8 cellular contexts compared by ENCODE assay signal in the genomic region with DNA sequence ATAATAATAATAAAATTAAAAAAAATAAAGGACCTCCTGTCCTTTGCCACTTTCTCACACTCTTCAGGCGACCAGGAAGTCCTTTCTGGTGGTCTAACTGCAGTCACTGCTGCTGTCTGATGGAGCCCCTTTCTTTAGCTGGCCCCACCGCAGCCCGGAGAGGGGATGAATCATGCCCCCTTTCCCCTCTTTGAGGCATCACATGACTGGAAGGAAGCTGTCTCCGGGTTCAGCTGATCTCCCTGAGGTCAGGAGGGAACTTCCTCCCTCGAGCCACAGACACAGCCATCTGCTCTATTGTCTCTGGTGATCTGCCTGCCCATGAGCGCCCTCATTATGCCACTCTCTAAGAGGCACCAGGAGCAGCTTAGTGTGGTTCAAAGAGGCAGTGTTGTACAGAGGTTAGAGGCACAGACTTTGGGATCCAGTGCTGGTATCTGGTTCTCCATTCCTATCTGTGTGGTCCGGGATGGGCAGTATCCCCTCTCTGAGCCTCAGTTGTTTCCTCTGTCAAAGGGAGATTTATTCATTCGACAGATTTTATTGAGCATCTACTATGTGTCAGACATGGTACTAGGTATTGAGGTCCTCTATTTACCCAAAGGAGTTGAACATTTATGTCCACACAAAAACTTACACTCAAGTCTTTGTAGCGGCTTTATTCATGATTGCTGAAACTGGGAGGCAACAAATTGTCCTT. TPM values are rescaled to one million over a fixed set of nuclear protein-coding genes. Genes with fewer than 3 reads are reported as not detected.
DNase-seq lines count a peak whose midpoint lies in the region; ATAC-seq and TF ChIP-seq lines count a peak whose summit lies in the region.

No MANE protein-coding gene starts in this region.

- no peaks in the 10 kb centered on the region for H3K27me3 Mint-ChIP-seq in activated T-helper 2 cell treated with anti-CD3 and anti-CD28 coated beads, Interferon-gamma antibody, Interleukin-2, Interleukin-4, amounts not matched to agents 10 μg/mL and 5 μg/mL and 100 μg/mL, durations not matched to agents 14 hours and 24 hours and 36 hours (ENCODE audit: low read depth)

- no peak overlapping the region for H4K91ac ChIP-seq in mesenchymal stem cell (ENCODE audit: low read length)

- H3K4me3 ChIP-seq in GM06990 (replicated peaks; ENCODE audit: low read depth, low read length) (peak overlapping the region; percentile 45), Panc1 (ENCODE audit: low read depth in 2 of 2, low read length in 2 of 2) (no peak overlapping the region), mesenchymal stem cell (ENCODE audit: insufficient read depth in 1 of 2, low read depth in 1 of 2, low read length in 2 of 2) (no peak overlapping the region)

- 0 out of 2 replicates have a peak overlapping the region, but pooled peaks have one; percentile 17 for H3K27ac ChIP-seq in Panc1 (ENCODE audit: low read length)
- no peak overlapping the region for H3K27ac ChIP-seq in mesenchymal stem cell (ENCODE audit: low read length, poor library complexity, severe bottlenecking)

- no peak overlapping the region for H2BK12ac ChIP-seq in mesenchymal stem cell (ENCODE audit: low read length in 2 of 2)

- no peaks in the 10 kb centered on the region for H3K4me1 ChIP-seq in Panc1 (ENCODE audit: control insufficient read depth, insufficient read depth, low read length)
- peaks cover 6% of the 10 kb centered on the region for H3K4me1 ChIP-seq in mesenchymal stem cell (ENCODE audit: control insufficient read depth, insufficient read depth, low read depth, low read length)

- intact Hi-C loops in Panc1 (cut with micrococcal nuclease; ENCODE audit: unreplicated experiment), result no loop called here
- intact Hi-C loops in activated T-helper 2 cell treated with anti-CD3 and anti-CD28 coated beads, Interferon-gamma antibody, Interleukin-2, Interleukin-4, amounts not matched to agents 10 μg/mL and 5 μg/mL and 100 μg/mL, durations not matched to agents 14 hours and 24 hours and 36 hours (cut with micrococcal nuclease), result loop anchor here (1.0 to 2.0 kb wide), 2 partner anchors 12 to 64 kb away; partner anchors contain the start of gene TRIP10

- H3K4me3 Mint-ChIP-seq in activated T-helper 2 cell treated with anti-CD3 and anti-CD28 coated beads, Interferon-gamma antibody, Interleukin-2, Interleukin-4, amounts not matched to agents 10 μg/mL and 5 μg/mL and 100 μg/mL, durations not matched to agents 14 hours and 24 hours and 36 hours (ENCODE audit: low read depth), result peak overlapping the region; percentile 83

- peaks cover 40% of the 10 kb centered on the region for H3K4me1 Mint-ChIP-seq in activated T-helper 2 cell treated with anti-CD3 and anti-CD28 coated beads, Interferon-gamma antibody, Interleukin-2, Interleukin-4, amounts not matched to agents 10 μg/mL and 5 μg/mL and 100 μg/mL, durations not matched to agents 14 hours and 24 hours and 36 hours (ENCODE audit: low read depth)

- WGBS in mesenchymal stem cell, result 62% methylated on average over 8 of the region's 9 CpGs

- ATAC-seq in HG02642 (IDR thresholded peaks at IDR 0.05; ENCODE audit: poor library complexity, unreplicated experiment) (peak; percentile 63), Panc1 (no peak), left lobe of liver (peak; percentile 61)

- no peak overlapping the region for H2BK15ac ChIP-seq in mesenchymal stem cell (ENCODE audit: low read depth, poor library complexity, severe bottlenecking)

- POLR2A ChIA-PET in Panc1 (lab: Charles Lee), result no interaction called here

- H3K9me3 Mint-ChIP-seq in activated T-helper 2 cell treated with anti-CD3 and anti-CD28 coated beads, Interferon-gamma antibody, Interleukin-2, Interleukin-4, amounts not matched to agents 10 μg/mL and 5 μg/mL and 100 μg/mL, durations not matched to agents 14 hours and 24 hours and 36 hours, result no peaks in the 10 kb centered on the region

- peak overlapping the region; percentile 92 for H3K27ac Mint-ChIP-seq in activated T-helper 2 cell treated with anti-CD3 and anti-CD28 coated beads, Interferon-gamma antibody, Interleukin-2, Interleukin-4, amounts not matched to agents 10 μg/mL and 5 μg/mL and 100 μg/mL, durations not matched to agents 14 hours and 24 hours and 36 hours

- CTCF ChIA-PET in Panc1 (lab: Charles Lee), result no interaction called here

- H3K23ac ChIP-seq in mesenchymal stem cell (ENCODE audit: low read length in 2 of 2), result no peak overlapping the region

- H3K14ac ChIP-seq in mesenchymal stem cell (ENCODE audit: low read length in 2 of 2), result no peak overlapping the region

- H4K8ac ChIP-seq in mesenchymal stem cell (ENCODE audit: low read length), result no peak overlapping the region

- no peak overlapping the region for H3K9ac ChIP-seq in mesenchymal stem cell (ENCODE audit: low read length)

- H2BK120ac ChIP-seq in mesenchymal stem cell (ENCODE audit: low read depth, low read length), result no peak overlapping the region

- in situ Hi-C loops in Panc1 (cut with HindIII; ENCODE audit: low pct_unique_long_range_greater_than_20kb, low sequenced_read_pairs), result no loop called here

- no peak overlapping the region for H2AFZ ChIP-seq in mesenchymal stem cell (ENCODE audit: low read depth, low read length)

- H3K4me2 ChIP-seq in mesenchymal stem cell (ENCODE audit: low read length, poor library complexity, severe bottlenecking), result no peak overlapping the region

- DNase-seq in GM06990 (ENCODE audit: extremely low read depth, insufficient read length) (peak; percentile 73), Panc1 (ENCODE audit: low read depth, low spot score) (no peak), left lobe of liver (ENCODE audit: low spot score) (no peak), NCI-H2081 treated with DMSO at 0.1 percent for 48 hours (lab: John Stamatoyannopoulos, UW) (no peak), mesenchymal stem cell (no peak)
- peak; percentile 57 for DNase-seq in activated T-helper 2 cell treated with anti-CD3 and anti-CD28 coated beads, Interferon-gamma antibody, Interleukin-2, Interleukin-4, amounts not matched to agents 10 μg/mL and 5 μg/mL and 100 μg/mL, durations not matched to agents 14 hours and 24 hours and 36 hours (ENCODE audit: low spot score)
- peak; percentile 73 to 81 for DNase-seq in stimulated activated CD8-positive, alpha-beta memory T cell treated with anti-CD3 and anti-CD28 coated beads, Interleukin-7, amount 100 ng/mL, for 4 hours (ENCODE audit: low read depth in 2 of 2)

- no peak overlapping the region for H3K4ac ChIP-seq in mesenchymal stem cell (ENCODE audit: low read depth in 1 of 2, low read length in 2 of 2)

- H3K36me3 Mint-ChIP-seq in activated T-helper 2 cell treated with anti-CD3 and anti-CD28 coated beads, Interferon-gamma antibody, Interleukin-2, Interleukin-4, amounts not matched to agents 10 μg/mL and 5 μg/mL and 100 μg/mL, durations not matched to agents 14 hours and 24 hours and 36 hours (ENCODE audit: low read depth), result peaks cover 32% of the 10 kb centered on the region

- no peaks in the 10 kb centered on the region for H3K79me1 ChIP-seq in mesenchymal stem cell (replicated peaks; ENCODE audit: low read length, poor library complexity, severe bottlenecking)

- no peak overlapping the region for H3K18ac ChIP-seq in mesenchymal stem cell (ENCODE audit: low read depth in 1 of 2, low read length in 2 of 2)

- H3K36me3 ChIP-seq in GM06990 (ENCODE audit: control insufficient read depth, insufficient read depth, low read length) (no peaks in the 10 kb centered on the region; the same call in 1 of the 2 replicates), Panc1 (ENCODE audit: control insufficient read depth, insufficient read depth, low read length) (no peaks in the 10 kb centered on the region), mesenchymal stem cell (ENCODE audit: control insufficient read depth in 1 of 2, insufficient read depth in 2 of 2, low read depth in 1 of 2, low read length in 2 of 2) (no peaks in the 10 kb centered on the region)

- H3K27me3 ChIP-seq in GM06990 (replicated peaks; ENCODE audit: control insufficient read depth, insufficient read depth, low read length) (no peaks in the 10 kb centered on the region), Panc1 (ENCODE audit: control insufficient read depth, insufficient read depth, low read length) (no peaks in the 10 kb centered on the region), mesenchymal stem cell (ENCODE audit: control insufficient read depth in 1 of 2, insufficient read depth in 1 of 2, low read length in 2 of 2) (peaks cover 0 to 16% of the 10 kb centered on the region in 2 experiments)

- no peak overlapping the region for H2BK5ac ChIP-seq in mesenchymal stem cell (ENCODE audit: low read depth, low read length, poor library complexity, severe bottlenecking)

- H2AK5ac ChIP-seq in mesenchymal stem cell (ENCODE audit: low read length, severe bottlenecking), result no peak overlapping the region

- H3K9me3 ChIP-seq in Panc1 (ENCODE audit: control insufficient read depth, insufficient read depth, low read depth, low read length), result no peaks in the 10 kb centered on the region
- no peaks in the 10 kb centered on the region for H3K9me3 ChIP-seq in mesenchymal stem cell (ENCODE audit: control insufficient read depth, low read length)

- BruUV-seq in Panc1 (replicated peaks; lab: Mats Ljungman, UMichigan), result no TSS peak

- TF ChIP-seq CTCF in GM06990 (IDR thresholded peaks at IDR 0.05; ENCODE audit: insufficient read depth, low read length, poor library complexity, severe bottlenecking), result peak; percentile 56
- no peak for TF ChIP-seq CTCF in Panc1 (IDR thresholded peaks at IDR 0.05)

RNA-seq across cellular contexts. Expression of gene VAV1, which starts 30.0 kb away (rescaled TPM):
- 0.05 TPM for total RNA-seq in Panc1 (2021; ENCODE audit: unreplicated experiment)
- polyA plus RNA-seq in Panc1 (2012; ENCODE audit: insufficient read length), result 1.5 TPM
- total RNA-seq in activated T-helper 2 cell treated with anti-CD3 and anti-CD28 coated beads, Interferon-gamma antibody, Interleukin-2, Interleukin-4, amounts not matched to agents 10 μg/mL and 5 μg/mL and 100 μg/mL, durations not matched to agents 14 hours and 24 hours and 36 hours, result 68.9 and 69.7 TPM in 2 replicates
- 3.1 TPM for total RNA-seq in left lobe of liver
- polyA plus RNA-seq in mesenchymal stem cell (2013, experiment 1 of 2), result not detected
- polyA plus RNA-seq in mesenchymal stem cell (2013, experiment 2 of 2), result not detected

RNA-seq across cellular contexts. Expression of gene SH2D3A, which starts 35.3 kb away (rescaled TPM):
- 2.2 TPM for total RNA-seq in Panc1 (2021; ENCODE audit: unreplicated experiment)
- polyA plus RNA-seq in Panc1 (2012; ENCODE audit: insufficient read length), result 3.0 TPM
- total RNA-seq in activated T-helper 2 cell treated with anti-CD3 and anti-CD28 coated beads, Interferon-gamma antibody, Interleukin-2, Interleukin-4, amounts not matched to agents 10 μg/mL and 5 μg/mL and 100 μg/mL, durations not matched to agents 14 hours and 24 hours and 36 hours, result 7.7 and 8.7 TPM in 2 replicates
- total RNA-seq in left lobe of liver, result 1.1 TPM
- not detected for polyA plus RNA-seq in mesenchymal stem cell (2013, experiment 1 of 2)
- polyA plus RNA-seq in mesenchymal stem cell (2013, experiment 2 of 2), result 0.07 TPM

Comparison
In these comparisons a context has a peak if more than half of its experiments do, and no peak if none do; other contexts are left out.
1. DNase-seq: peak in GM06990 (single experiment), activated T-helper 2 cell treated with anti-CD3 and anti-CD28 coated beads, Interferon-gamma antibody, Interleukin-2, Interleukin-4, amounts not matched to agents 10 μg/mL and 5 μg/mL and 100 μg/mL, durations not matched to agents 14 hours and 24 hours and 36 hours (single experiment) and stimulated activated CD8-positive, alpha-beta memory T cell treated with anti-CD3 and anti-CD28 coated beads, Interleukin-7, amount 100 ng/mL, for 4 hours (2 of 2); none in Panc1 (single experiment), left lobe of liver (single experiment), NCI-H2081 treated with DMSO at 0.1 percent for 48 hours (single experiment) and mesenchymal stem cell (single experiment).
2. RNA of gene VAV1, which starts 30.0 kb away (total RNA-seq): 68.9 to 69.7 TPM in activated T-helper 2 cell treated with anti-CD3 and anti-CD28 coated beads, Interferon-gamma antibody, Interleukin-2, Interleukin-4, amounts not matched to agents 10 μg/mL and 5 μg/mL and 100 μg/mL, durations not matched to agents 14 hours and 24 hours and 36 hours; 3.1 TPM in left lobe of liver (single experiment) and 0.05 TPM in Panc1 (single experiment); every median in the first group is over 10 times any median in the second.